In genomic region chr3:160885791-160886286, GRCh38 we compare ENCODE assay signal across 9 cellular contexts.
DNase-seq lines count a peak whose midpoint lies in the region; ATAC-seq, FAIRE-seq and TF ChIP-seq lines count a peak whose summit lies in the region.
"Had no signal": no experiment of that assay in that cellular context is flagged by ENCODE, and none has a peak within 500 bp of the region (broad histone marks: within the 10 kb centered on the region; RNA-seq: fewer than 3 reads in every experiment).

No MANE protein-coding gene starts in this region.

- TF ChIP-seq CTCF in PC-3 (conservative IDR thresholded peaks at IDR 0.05; ENCODE audit: low read depth, low read length) (no peak), heart right ventricle (IDR thresholded peaks at IDR 0.05) (peak in 1 of 9 donors; percentile 9)

- intact Hi-C loops in activated CD4-positive, alpha-beta T cell treated with anti-CD3 and anti-CD28 coated beads, Interleukin-2, amount 10 ng/mL, durations not matched to agents 24 days and 14 days (cut with micrococcal nuclease) = no loop called here
- intact Hi-C loops in PC-3 (cut with micrococcal nuclease) (no loop called here), heart right ventricle (cut with DNase I) (no loop called here)

- H3K9ac ChIP-seq in PC-3 (ENCODE audit: low read length) = no peak overlapping the region

- H3K27me3 ChIP-seq in PC-3 (ENCODE audit: low read length) (no peaks in the 10 kb centered on the region), heart right ventricle (no peaks in the 10 kb centered on the region)

- no peak overlapping the region for H3K4me2 ChIP-seq in PC-3 (ENCODE audit: low read length)

- H3K27me3 Mint-ChIP-seq in activated CD4-positive, alpha-beta T cell treated with anti-CD3 and anti-CD28 coated beads, Interleukin-2, amount 10 ng/mL, durations not matched to agents 24 days and 14 days = no peaks in the 10 kb centered on the region
- H3K27me3 Mint-ChIP-seq in activated CD4-positive, alpha-beta T cell treated with anti-CD3 and anti-CD28 coated beads, Interleukin-2, amount 10 ng/mL, durations not matched to agents 7 days and 5 days = peaks cover 2% of the 10 kb centered on the region
- H3K27me3 Mint-ChIP-seq in stimulated activated naive CD8-positive, alpha-beta T cell treated with anti-CD3 and anti-CD28 coated beads, Interleukin-15, amount 100 ng/mL, for 72 hours = no peaks in the 10 kb centered on the region

- no peaks in the 10 kb centered on the region for H4K20me1 ChIP-seq in PC-3 (ENCODE audit: low read length)

- no peak overlapping the region for H3K27ac Mint-ChIP-seq in activated CD4-positive, alpha-beta T cell treated with anti-CD3 and anti-CD28 coated beads, Interleukin-2, amount 10 ng/mL, durations not matched to agents 24 days and 14 days
- H3K27ac Mint-ChIP-seq in activated CD4-positive, alpha-beta T cell treated with anti-CD3 and anti-CD28 coated beads, Interleukin-2, amount 10 ng/mL, durations not matched to agents 7 days and 5 days = no peak overlapping the region
- H3K27ac Mint-ChIP-seq in stimulated activated naive CD8-positive, alpha-beta T cell treated with anti-CD3 and anti-CD28 coated beads, Interleukin-15, amount 100 ng/mL, for 72 hours = no peak overlapping the region
- H3K27ac Mint-ChIP-seq: activated T-cell treated with anti-CD3 and anti-CD28 coated beads, Interleukin-2, amount 50 U/mL, for 72 hours had no signal

- ATAC-seq in HG03175 (IDR thresholded peaks at IDR 0.05; ENCODE audit: unreplicated experiment) (peak; percentile 24), PC-3 (peak; percentile 55), heart right ventricle (peak; percentile 83 to 93 (median 88))
- peak; percentile 12 for ATAC-seq in stimulated activated naive CD8-positive, alpha-beta T cell treated with anti-CD3 and anti-CD28 coated beads, Interleukin-15, amount 100 ng/mL, for 72 hours
- ATAC-seq: activated T-cell treated with anti-CD3 and anti-CD28 coated beads, Interleukin-2, amount 50 U/mL, for 72 hours had no signal

- H2AFZ ChIP-seq in PC-3 (ENCODE audit: low read length) = no peak overlapping the region

- H3F3A ChIP-seq in PC-3 (ENCODE audit: low read length, unreplicated experiment) = no peaks in the 10 kb centered on the region

- WGBS in heart right ventricle, 2 donors = 48 to 55% methylated on average over 5 of the region's 5 CpGs

- no peaks in the 10 kb centered on the region for H3K36me3 Mint-ChIP-seq in activated CD4-positive, alpha-beta T cell treated with anti-CD3 and anti-CD28 coated beads, Interleukin-2, amount 10 ng/mL, durations not matched to agents 24 days and 14 days (ENCODE audit: low read depth)
- H3K36me3 Mint-ChIP-seq in activated CD4-positive, alpha-beta T cell treated with anti-CD3 and anti-CD28 coated beads, Interleukin-2, amount 10 ng/mL, durations not matched to agents 7 days and 5 days (ENCODE audit: low read depth) = no peaks in the 10 kb centered on the region

- peaks cover 4% of the 10 kb centered on the region for H3K9me3 Mint-ChIP-seq in activated CD4-positive, alpha-beta T cell treated with anti-CD3 and anti-CD28 coated beads, Interleukin-2, amount 10 ng/mL, durations not matched to agents 24 days and 14 days
- H3K9me3 Mint-ChIP-seq in activated CD4-positive, alpha-beta T cell treated with anti-CD3 and anti-CD28 coated beads, Interleukin-2, amount 10 ng/mL, durations not matched to agents 7 days and 5 days = peaks cover 14% of the 10 kb centered on the region
- H3K9me3 Mint-ChIP-seq in stimulated activated naive CD8-positive, alpha-beta T cell treated with anti-CD3 and anti-CD28 coated beads, Interleukin-15, amount 100 ng/mL, for 72 hours = peaks cover 21 to 28% of the 10 kb centered on the region in 2 donors

- H3K4me1 ChIP-seq in PC-3 (ENCODE audit: insufficient read depth, low read length) = no peaks in the 10 kb centered on the region; the same call in 1 of the 2 replicates
- H3K4me1 ChIP-seq in heart right ventricle = peaks cover 0 to 19% (median 3%) of the 10 kb centered on the region in 9 donors

- H3K79me2 ChIP-seq in PC-3 (ENCODE audit: low read length) = no peaks in the 10 kb centered on the region

- no TSS peak for BruUV-seq in PC-3 (replicated peaks; lab: Mats Ljungman, UMichigan)

- DNase-seq in activated CD4-positive, alpha-beta T cell treated with anti-CD3 and anti-CD28 coated beads, Interleukin-2, amount 10 ng/mL, durations not matched to agents 24 days and 14 days = peak; percentile 58
- DNase-seq in activated CD4-positive, alpha-beta T cell treated with anti-CD3 and anti-CD28 coated beads, Interleukin-2, amount 10 ng/mL, durations not matched to agents 7 days and 5 days = no peak
- DNase-seq in PC-3 (peak; percentile 45), heart right ventricle (peak; percentile 74 to 87), GM19239 (ENCODE audit: insufficient read length, low spot score) (no peak), T-helper 1 cell (no peak)
- DNase-seq in stimulated activated naive CD8-positive, alpha-beta T cell treated with anti-CD3 and anti-CD28 coated beads, Interleukin-15, amount 100 ng/mL, for 72 hours = no peak

- no peaks in the 10 kb centered on the region for H3K9me2 ChIP-seq in PC-3 (replicated peaks; ENCODE audit: low read length)

- CTCF ChIA-PET in activated CD4-positive, alpha-beta T cell treated with anti-CD3 and anti-CD28 coated beads, Interleukin-2, amount 10 ng/mL, durations not matched to agents 7 days and 5 days (lab: Charles Lee) = interaction anchor here (0.9 kb wide), 1 partner anchor 22 kb away, joined by 4 read pairs; no protein-coding TSS in a partner anchor
- CTCF ChIA-PET in PC-3 (lab: Charles Lee) = no interaction called here

- no peak for FAIRE-seq in GM19239 (lab: Jason Lieb, UNC)

- H3K4me1 Mint-ChIP-seq in activated CD4-positive, alpha-beta T cell treated with anti-CD3 and anti-CD28 coated beads, Interleukin-2, amount 10 ng/mL, durations not matched to agents 24 days and 14 days = no peaks in the 10 kb centered on the region
- H3K4me1 Mint-ChIP-seq in activated CD4-positive, alpha-beta T cell treated with anti-CD3 and anti-CD28 coated beads, Interleukin-2, amount 10 ng/mL, durations not matched to agents 7 days and 5 days = no peaks in the 10 kb centered on the region
- no peaks in the 10 kb centered on the region for H3K4me1 Mint-ChIP-seq in stimulated activated naive CD8-positive, alpha-beta T cell treated with anti-CD3 and anti-CD28 coated beads, Interleukin-15, amount 100 ng/mL, for 72 hours

- H3K4me3 Mint-ChIP-seq in activated CD4-positive, alpha-beta T cell treated with anti-CD3 and anti-CD28 coated beads, Interleukin-2, amount 10 ng/mL, durations not matched to agents 24 days and 14 days = no peak overlapping the region
- no peak overlapping the region for H3K4me3 Mint-ChIP-seq in activated CD4-positive, alpha-beta T cell treated with anti-CD3 and anti-CD28 coated beads, Interleukin-2, amount 10 ng/mL, durations not matched to agents 7 days and 5 days
- H3K4me3 Mint-ChIP-seq in stimulated activated naive CD8-positive, alpha-beta T cell treated with anti-CD3 and anti-CD28 coated beads, Interleukin-15, amount 100 ng/mL, for 72 hours = no peak overlapping the region
- H3K4me3 Mint-ChIP-seq: activated T-cell treated with anti-CD3 and anti-CD28 coated beads, Interleukin-2, amount 50 U/mL, for 72 hours had no signal

- POLR2A ChIA-PET in activated CD4-positive, alpha-beta T cell treated with anti-CD3 and anti-CD28 coated beads, Interleukin-2, amount 10 ng/mL, durations not matched to agents 7 days and 5 days (lab: Charles Lee) = no interaction called here
- POLR2A ChIA-PET in PC-3 (lab: Charles Lee; ENCODE audit: unreplicated experiment) = no interaction called here

- H3K9me3 ChIP-seq in PC-3 (ENCODE audit: low read length) = no peaks in the 10 kb centered on the region
- peaks cover 0 to 5% (median 0%) of the 10 kb centered on the region in 11 donors for H3K9me3 ChIP-seq in heart right ventricle

- no peak overlapping the region for H3K27ac ChIP-seq in PC-3 (ENCODE audit: low read length)
- no peak overlapping the region for H3K27ac ChIP-seq in heart right ventricle

- H3K36me3 ChIP-seq in PC-3 (ENCODE audit: low read depth, low read length) = no peaks in the 10 kb centered on the region
- no peaks in the 10 kb centered on the region for H3K36me3 ChIP-seq in heart right ventricle

- H3K4me3 ChIP-seq in PC-3 (ENCODE audit: low read length) = no peak overlapping the region
- H3K4me3 ChIP-seq in heart right ventricle = no peak overlapping the region

Comparison
In these comparisons a context has a peak if more than half of its experiments do, and no peak if none do; other contexts are left out.
1. DNase-seq: peak in activated CD4-positive, alpha-beta T cell treated with anti-CD3 and anti-CD28 coated beads, Interleukin-2, amount 10 ng/mL, durations not matched to agents 24 days and 14 days (single experiment), PC-3 (single experiment) and heart right ventricle (2 of 2); none in activated CD4-positive, alpha-beta T cell treated with anti-CD3 and anti-CD28 coated beads, Interleukin-2, amount 10 ng/mL, durations not matched to agents 7 days and 5 days (single experiment), stimulated activated naive CD8-positive, alpha-beta T cell treated with anti-CD3 and anti-CD28 coated beads, Interleukin-15, amount 100 ng/mL, for 72 hours (0 of 2), GM19239 (single experiment) and T-helper 1 cell (0 of 5).
2. ATAC-seq: peak in every context shown above with its lines; median percentile 88 in heart right ventricle; 55 in PC-3; 24 in HG03175; 12 in stimulated activated naive CD8-positive, alpha-beta T cell treated with anti-CD3 and anti-CD28 coated beads, Interleukin-15, amount 100 ng/mL, for 72 hours.